ENCODE assay signal across 9 cellular contexts in genomic region chr20:460707-461106, GRCh38. TPM values are rescaled to one million over a fixed set of nuclear protein-coding genes. Genes with fewer than 3 reads are reported as not detected.
A peak's percentile ranks its signal among the peaks of the same experiment; 100 is the strongest.
DNase-seq lines count a peak whose midpoint lies in the region; ATAC-seq and TF ChIP-seq lines count a peak whose summit lies in the region.
"Had no signal": no experiment of that assay in that cellular context is flagged by ENCODE, and none has a peak within 500 bp of the region (broad histone marks: within the 10 kb centered on the region; RNA-seq: fewer than 3 reads in every experiment).

No MANE protein-coding gene starts in this region.

- H3K27ac ChIP-seq in SU-DHL-6 (ENCODE audit: low read depth, low read length) = no peak overlapping the region

- H4K20me1 ChIP-seq in SU-DHL-6 (ENCODE audit: low read depth, low read length) = peaks cover 12% of the 10 kb centered on the region

- H3K4me1 Mint-ChIP-seq in activated CD8-positive, alpha-beta memory T cell treated with anti-CD3 and anti-CD28 coated beads, Interleukin-2, amount 10 ng/mL, durations not matched to agents 7 days and 5 days = peaks cover 34% of the 10 kb centered on the region
- H3K4me1 Mint-ChIP-seq in stimulated activated naive B cell treated with anti-CD40 and anti-IgM and Interleukin-4, amounts not matched to agents 10 μg/mL and 1 μg/mL and 100 μg/mL, for 72 hours = peaks cover 22 to 42% of the 10 kb centered on the region in 2 donors

- no peaks in the 10 kb centered on the region for H3K27me3 ChIP-seq in SU-DHL-6 (ENCODE audit: low read length)

- no peaks in the 10 kb centered on the region for H3K9me2 ChIP-seq in SU-DHL-6 (replicated peaks; ENCODE audit: insufficient read depth, low read length)

- ATAC-seq in activated CD8-positive, alpha-beta memory T cell treated with anti-CD3 and anti-CD28 coated beads, Interleukin-2, amount 10 ng/mL, durations not matched to agents 7 days and 5 days = no peak
- no peak for ATAC-seq in stimulated activated naive B cell treated with anti-CD40 and anti-IgM and Interleukin-4, amounts not matched to agents 10 μg/mL and 1 μg/mL and 100 μg/mL, for 72 hours (replicated peaks)
- ATAC-seq in GM21360 (IDR thresholded peaks at IDR 0.05; ENCODE audit: unreplicated experiment) = no peak

- H2AFZ ChIP-seq in SU-DHL-6 (ENCODE audit: low read depth, low read length, severe bottlenecking) = no peak overlapping the region

- peaks cover 11% of the 10 kb centered on the region for H3K36me3 Mint-ChIP-seq in activated CD8-positive, alpha-beta memory T cell treated with anti-CD3 and anti-CD28 coated beads, Interleukin-2, amount 10 ng/mL, durations not matched to agents 7 days and 5 days
- peaks cover 2 to 8% of the 10 kb centered on the region in 2 donors for H3K36me3 Mint-ChIP-seq in stimulated activated naive B cell treated with anti-CD40 and anti-IgM and Interleukin-4, amounts not matched to agents 10 μg/mL and 1 μg/mL and 100 μg/mL, for 72 hours

- no peaks in the 10 kb centered on the region for H3K9me3 Mint-ChIP-seq in activated CD8-positive, alpha-beta memory T cell treated with anti-CD3 and anti-CD28 coated beads, Interleukin-2, amount 10 ng/mL, durations not matched to agents 7 days and 5 days (ENCODE audit: low read depth)
- no peaks in the 10 kb centered on the region for H3K9me3 Mint-ChIP-seq in stimulated activated naive B cell treated with anti-CD40 and anti-IgM and Interleukin-4, amounts not matched to agents 10 μg/mL and 1 μg/mL and 100 μg/mL, for 72 hours

- peak overlapping the region; percentile 97 for H3K4me3 Mint-ChIP-seq in activated CD8-positive, alpha-beta memory T cell treated with anti-CD3 and anti-CD28 coated beads, Interleukin-2, amount 10 ng/mL, durations not matched to agents 7 days and 5 days
- peak overlapping the region; percentile 11 to 25 for H3K4me3 Mint-ChIP-seq in stimulated activated naive B cell treated with anti-CD40 and anti-IgM and Interleukin-4, amounts not matched to agents 10 μg/mL and 1 μg/mL and 100 μg/mL, for 72 hours

- no peak for DNase-seq in activated CD8-positive, alpha-beta memory T cell treated with anti-CD3 and anti-CD28 coated beads, Interleukin-2, amount 10 ng/mL, durations not matched to agents 7 days and 5 days
- no peak for DNase-seq in activated CD8-positive, alpha-beta memory T cell treated with anti-CD3 and anti-CD28 coated beads, Interleukin-2, amount 50 U/mL, for 4 hours
- DNase-seq in fibroblast of pulmonary artery (ENCODE audit: low read depth) (peak; percentile 38), activated gamma-delta T cell treated with Interleukin-2 at 50 U/mL for 16 hours (no peak), MV-4-11 (lab: John Stamatoyannopoulos, UW) (no peak)
- DNase-seq in stimulated activated naive B cell treated with anti-CD40 and anti-IgM and Interleukin-4, amounts not matched to agents 10 μg/mL and 1 μg/mL and 100 μg/mL, for 72 hours = no peak
- DNase-seq: KG1 had no signal

- no peak overlapping the region for H3K4me3 ChIP-seq in SU-DHL-6 (ENCODE audit: insufficient read depth, low read length, poor library complexity, severe bottlenecking)
- H3K4me3 ChIP-seq in fibroblast of pulmonary artery (replicated peaks; ENCODE audit: low read depth, low read length) = peak overlapping the region; percentile 84

- no peaks in the 10 kb centered on the region for H3F3A ChIP-seq in SU-DHL-6 (ENCODE audit: insufficient read depth)

- H3K27ac Mint-ChIP-seq in activated CD8-positive, alpha-beta memory T cell treated with anti-CD3 and anti-CD28 coated beads, Interleukin-2, amount 10 ng/mL, durations not matched to agents 7 days and 5 days = peak overlapping the region; percentile 65
- no peak overlapping the region for H3K27ac Mint-ChIP-seq in stimulated activated naive B cell treated with anti-CD40 and anti-IgM and Interleukin-4, amounts not matched to agents 10 μg/mL and 1 μg/mL and 100 μg/mL, for 72 hours

- CTCF ChIA-PET in activated CD8-positive, alpha-beta memory T cell treated with anti-CD3 and anti-CD28 coated beads, Interleukin-2, amount 10 ng/mL, durations not matched to agents 7 days and 5 days (lab: Charles Lee) = interaction anchor here (2.9 kb wide), 1 partner anchor 26 kb away, joined by 8 read pairs; no protein-coding TSS in a partner anchor

- peaks cover 5% of the 10 kb centered on the region for H3K27me3 Mint-ChIP-seq in activated CD8-positive, alpha-beta memory T cell treated with anti-CD3 and anti-CD28 coated beads, Interleukin-2, amount 10 ng/mL, durations not matched to agents 7 days and 5 days
- H3K27me3 Mint-ChIP-seq in stimulated activated naive B cell treated with anti-CD40 and anti-IgM and Interleukin-4, amounts not matched to agents 10 μg/mL and 1 μg/mL and 100 μg/mL, for 72 hours = no peaks in the 10 kb centered on the region

- H3K36me3 ChIP-seq in SU-DHL-6 (ENCODE audit: low read length) = no peaks in the 10 kb centered on the region

- H3K9me3 ChIP-seq in SU-DHL-6 (ENCODE audit: insufficient read depth, low read length) = no peaks in the 10 kb centered on the region

- H3K79me2 ChIP-seq in SU-DHL-6 (ENCODE audit: insufficient read depth, low read length) = peaks cover 39% of the 10 kb centered on the region; the same call in 1 of the 2 replicates

- no peak overlapping the region for H3K9ac ChIP-seq in SU-DHL-6 (ENCODE audit: low read length)

- TF ChIP-seq CTCF in SU-DHL-6 (IDR thresholded peaks at IDR 0.05; ENCODE audit: insufficient read depth, low read length, poor library complexity, severe bottlenecking) (no peak), fibroblast of pulmonary artery (IDR thresholded peaks at IDR 0.05; ENCODE audit: low read length, missing control alignments) (no peak)

- H3K4me2 ChIP-seq in SU-DHL-6 (ENCODE audit: low read depth, low read length, poor library complexity, severe bottlenecking) = peak overlapping the region; percentile 62

RNA-seq across cellular contexts. Expression of gene TBC1D20, which starts 1.6 kb away (rescaled TPM):
- total RNA-seq in activated CD8-positive, alpha-beta memory T cell treated with anti-CD3 and anti-CD28 coated beads, Interleukin-2, amount 10 ng/mL, durations not matched to agents 7 days and 5 days = 10 to 100 TPM; 28.3 to 29.4 TPM

RNA-seq across cellular contexts. Expression of gene RBCK1, which starts 52.6 kb away (rescaled TPM):
- 100 to 1,000 TPM; 114 to 173 TPM for total RNA-seq in activated CD8-positive, alpha-beta memory T cell treated with anti-CD3 and anti-CD28 coated beads, Interleukin-2, amount 10 ng/mL, durations not matched to agents 7 days and 5 days
